ENCODE assay signal across 10 cellular contexts in the genomic region with DNA sequence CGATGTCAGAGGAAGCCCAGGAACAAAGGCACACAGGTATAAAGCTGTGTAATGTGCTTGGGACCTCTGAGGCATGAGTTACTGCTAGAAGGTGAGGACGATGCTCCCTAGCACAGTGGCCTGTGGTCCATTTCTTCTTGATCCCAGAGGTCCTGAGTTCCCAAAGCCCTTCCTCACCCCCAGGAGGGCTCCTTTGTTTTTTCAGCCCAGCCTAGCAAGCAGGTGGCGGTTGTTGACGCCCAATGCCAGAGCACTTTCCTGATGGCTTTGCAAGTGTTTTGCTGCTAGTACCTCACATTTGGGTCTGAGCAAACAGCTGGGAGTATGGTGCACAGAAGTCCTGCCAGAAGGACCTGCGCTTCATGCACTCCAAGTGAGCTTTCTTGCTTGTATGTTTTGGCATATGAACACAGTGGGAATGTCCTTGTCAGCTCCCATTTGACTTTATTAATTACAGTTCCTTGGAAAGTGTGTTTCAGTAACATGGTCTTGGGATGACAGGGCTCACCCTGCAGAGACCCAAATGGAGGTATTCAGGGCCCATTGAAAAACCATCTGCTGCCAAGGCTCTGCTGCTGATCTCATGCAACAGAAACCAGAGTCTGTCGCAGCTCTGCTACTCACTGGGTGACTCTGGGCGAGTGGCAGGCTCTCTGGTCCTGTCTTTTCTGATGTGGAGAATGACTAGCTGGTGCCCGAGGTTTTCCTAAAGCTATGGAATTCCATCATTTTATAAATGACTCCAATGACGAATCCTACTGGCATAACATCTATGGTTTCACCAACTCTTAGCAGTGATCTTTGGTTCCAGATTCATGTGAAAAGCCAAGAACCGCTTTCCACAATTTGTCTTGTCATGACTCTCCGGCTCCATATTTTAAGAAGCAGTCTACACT.
DNase-seq lines count a peak whose midpoint lies in the region; ATAC-seq and TF ChIP-seq lines count a peak whose summit lies in the region.
"Had no signal": no experiment of that assay in that cellular context is flagged by ENCODE, and none has a peak within 500 bp of the region (broad histone marks: within the 10 kb centered on the region; RNA-seq: fewer than 3 reads in every experiment).

No MANE protein-coding gene starts in this region.

- no peaks in the 10 kb centered on the region for H3K9me3 Mint-ChIP-seq in activated T-cell treated with anti-CD3 and anti-CD28 coated beads, Interleukin-2, amount 50 U/mL, for 24 hours
- H3K9me3 Mint-ChIP-seq in glutamatergic neuron (ENCODE audit: unreplicated experiment): no peaks in the 10 kb centered on the region
- H3K9me3 Mint-ChIP-seq: CD8-positive, alpha-beta memory T cell had no signal

- H3K27me3 ChIP-seq in RWPE2 (ENCODE audit: insufficient read depth, poor library complexity, severe bottlenecking) (no peaks in the 10 kb centered on the region), thoracic aorta (replicated peaks; ENCODE audit: insufficient read depth) (no peaks in the 10 kb centered on the region)

- no peak for DNase-seq in activated T-cell treated with anti-CD3 and anti-CD28 coated beads, Interleukin-2, amount 50 U/mL, for 24 hours
- no peak for DNase-seq in activated T-cell treated with anti-CD3 and anti-CD28 coated beads, Interleukin-2, amount 50 U/mL, for 1 hour
- DNase-seq in RWPE2 (ENCODE audit: low spot score): no peak
- DNase-seq in glutamatergic neuron: peak; percentile 24
- no peak for DNase-seq in thoracic aorta (ENCODE audit: low spot score)
- no peak for DNase-seq in RPMI8226
- no peak for DNase-seq in NOMO-1 (lab: John Stamatoyannopoulos, UW; ENCODE audit: unreplicated experiment in 2 of 2)
- no peak for DNase-seq in hippocampal formation (lab: John Stamatoyannopoulos, UW)
- DNase-seq: CD8-positive, alpha-beta memory T cell; NCI-H2029 had no signal

- ATAC-seq in RWPE2 (ENCODE audit: low read depth) (no peak), thoracic aorta (ENCODE audit: insufficient number of reproducible peaks, low FRiP score, low read depth) (no peak)

- peak overlapping the region; percentile 74 for H3K27ac ChIP-seq in RWPE2 (ENCODE audit: poor library complexity, severe bottlenecking)
- peak overlapping the region; percentile 79 to 93 for H3K27ac ChIP-seq in thoracic aorta

- H3K4me3 ChIP-seq in RWPE2 (ENCODE audit: severe bottlenecking): no peak overlapping the region
- H3K4me3 ChIP-seq in thoracic aorta: peak overlapping the region; percentile 44

- H3K4me3 Mint-ChIP-seq in activated T-cell treated with anti-CD3 and anti-CD28 coated beads, Interleukin-2, amount 50 U/mL, for 24 hours: no peak overlapping the region
- peak overlapping the region; percentile 15 for H3K4me3 Mint-ChIP-seq in glutamatergic neuron (ENCODE audit: unreplicated experiment)
- H3K4me3 Mint-ChIP-seq: CD8-positive, alpha-beta memory T cell had no signal

- H3K27me3 Mint-ChIP-seq in activated T-cell treated with anti-CD3 and anti-CD28 coated beads, Interleukin-2, amount 50 U/mL, for 24 hours: no peaks in the 10 kb centered on the region
- peaks cover 5% of the 10 kb centered on the region for H3K27me3 Mint-ChIP-seq in glutamatergic neuron (ENCODE audit: unreplicated experiment)

- peaks cover 86% of the 10 kb centered on the region for H3K4me1 Mint-ChIP-seq in activated T-cell treated with anti-CD3 and anti-CD28 coated beads, Interleukin-2, amount 50 U/mL, for 24 hours (ENCODE audit: low read depth)
- peaks cover 13% of the 10 kb centered on the region for H3K4me1 Mint-ChIP-seq in glutamatergic neuron (ENCODE audit: low read depth, unreplicated experiment)

- H3K36me3 ChIP-seq in RWPE2 (ENCODE audit: low read depth) (no peaks in the 10 kb centered on the region), thoracic aorta (no peaks in the 10 kb centered on the region)

- H3K36me3 Mint-ChIP-seq in activated T-cell treated with anti-CD3 and anti-CD28 coated beads, Interleukin-2, amount 50 U/mL, for 24 hours (ENCODE audit: low read depth): peaks cover 70% of the 10 kb centered on the region
- H3K36me3 Mint-ChIP-seq in glutamatergic neuron (ENCODE audit: unreplicated experiment): no peaks in the 10 kb centered on the region

- TF ChIP-seq CTCF in RWPE2 (IDR thresholded peaks at IDR 0.05; ENCODE audit: poor library complexity, severe bottlenecking) (no peak), glutamatergic neuron (IDR thresholded peaks at IDR 0.05; ENCODE audit: partially characterized antibody, unreplicated experiment) (no peak), thoracic aorta (IDR thresholded peaks at IDR 0.05) (no peak)

- peaks cover 31% of the 10 kb centered on the region for H3K4me1 ChIP-seq in RWPE2 (ENCODE audit: insufficient read depth, poor library complexity, severe bottlenecking)
- peaks cover 31 to 44% of the 10 kb centered on the region in 2 donors for H3K4me1 ChIP-seq in thoracic aorta (ENCODE audit: control insufficient read depth in 1 of 2, low read depth in 2 of 2)

- no peaks in the 10 kb centered on the region for H3K9me3 ChIP-seq in RWPE2 (ENCODE audit: severe bottlenecking)
- no peaks in the 10 kb centered on the region for H3K9me3 ChIP-seq in thoracic aorta

- peak overlapping the region; percentile 89 for H3K27ac Mint-ChIP-seq in activated T-cell treated with anti-CD3 and anti-CD28 coated beads, Interleukin-2, amount 50 U/mL, for 24 hours
- H3K27ac Mint-ChIP-seq in glutamatergic neuron (ENCODE audit: unreplicated experiment): peak overlapping the region; percentile 52
